33 cellular contexts compared by ENCODE assay signal in genomic region chr4:139562839-139563238, GRCh38.
"Had no signal": no experiment of that assay in that cellular context is flagged by ENCODE, and none has a peak within 500 bp of the region (broad histone marks: within the 10 kb centered on the region; RNA-seq: fewer than 3 reads in every experiment).

No MANE protein-coding gene starts in this region.

- DNase-seq: activated B cell treated with CpG ODN at 0.5 μM for 24 hours; activated CD4-positive, alpha-beta memory T cell treated with anti-CD3 and anti-CD28 coated beads for 36 hours; activated CD4-positive, alpha-beta T cell treated with anti-CD3 and anti-CD28 coated beads for 4 hours; activated CD4-positive, alpha-beta T cell treated with anti-CD3 and anti-CD28 coated beads, Interleukin-2, amount 10 ng/mL, durations not matched to agents 24 days and 14 days; activated CD4-positive, alpha-beta T cell treated with anti-CD3 and anti-CD28 coated beads, Interleukin-2, amount 50 U/mL, for 1 hour; activated CD4-positive, alpha-beta T cell treated with anti-CD3 and anti-CD28 coated beads, Interleukin-2, amount 50 U/mL, for 4 hours; activated CD4-positive, CD25-positive, alpha-beta regulatory T cell treated with anti-CD3 and anti-CD28 coated beads, Interleukin-2, amount 50 U/mL, for 72 hours; activated CD8-positive, alpha-beta memory T cell treated with anti-CD3 and anti-CD28 coated beads, Interleukin-2, amount 50 U/mL, for 4 hours; activated CD8-positive, alpha-beta T cell treated with anti-CD3 and anti-CD28 coated beads for 36 hours; activated effector memory CD4-positive, alpha-beta T cell treated with anti-CD3 and anti-CD28 coated beads, Interleukin-2, amount 50 U/mL, for 16 hours; activated gamma-delta T cell treated with Interleukin-2 at 50 U/mL for 16 hours; activated naive CD4-positive, alpha-beta T cell; activated naive CD4-positive, alpha-beta T cell treated with anti-CD3 and anti-CD28 coated beads for 36 hours; activated naive CD4-positive, alpha-beta T cell treated with anti-CD3 and anti-CD28 coated beads, Interleukin-2, amount 50 U/mL, for 16 hours; activated naive CD8-positive, alpha-beta T cell treated with anti-CD3 and anti-CD28 coated beads for 36 hours; activated T-cell treated with anti-CD3 and anti-CD28 coated beads, Interleukin-2, amount 50 U/mL, for 24 hours; activated T-cell treated with anti-CD3 and anti-CD28 coated beads, Interleukin-2, amount 50 U/mL, for 48 hours; adrenal gland; amniotic stem cell; aorta; caudate nucleus; cerebellar nuclear complex; T-helper 2 cell; T-helper 9 cell had no signal

- H3K4me3 ChIP-seq: adrenal gland, cardiac muscle cell had no signal

- H3K36me3 ChIP-seq: adrenal gland, cardiac muscle cell had no signal

- H3K27ac Mint-ChIP-seq: activated B cell treated with CpG ODN at 0.5 μM for 24 hours; activated CD4-positive, alpha-beta memory T cell treated with anti-CD3 and anti-CD28 coated beads for 36 hours; activated CD4-positive, alpha-beta T cell treated with anti-CD3 and anti-CD28 coated beads, Interleukin-2, amount 10 ng/mL, durations not matched to agents 24 days and 14 days; activated CD8-positive, alpha-beta T cell treated with anti-CD3 and anti-CD28 coated beads for 36 hours; activated naive CD4-positive, alpha-beta T cell treated with anti-CD3 and anti-CD28 coated beads for 36 hours; activated naive CD4-positive, alpha-beta T cell treated with anti-CD3 and anti-CD28 coated beads, Interleukin-2, amount 50 U/mL, for 72 hours; activated naive CD8-positive, alpha-beta T cell treated with anti-CD3 and anti-CD28 coated beads for 36 hours; activated T-cell treated with anti-CD3 and anti-CD28 coated beads, Interleukin-2, amount 50 U/mL, for 24 hours; brain; T-helper 1 cell treated with Interleukin-12 subunit alpha and Interleukin-12 subunit beta and Interleukin-4 antibody, amounts not matched to agents 30 μg/mL and 1 μg/mL, for 36 hours; T-helper 2 cell treated with Interferon-gamma antibody and Interleukin-4, amounts not matched to agents 5 μg/mL and 100 μg/mL, for 36 hours had no signal

- H3K27me3 Mint-ChIP-seq: activated B cell treated with CpG ODN at 0.5 μM for 24 hours; activated CD4-positive, alpha-beta memory T cell treated with anti-CD3 and anti-CD28 coated beads for 36 hours had no signal

- H3K9me3 ChIP-seq: adrenal gland had no signal

- H3K27ac ChIP-seq: adrenal gland, cardiac muscle cell, VCaP had no signal

- H3K4me3 Mint-ChIP-seq: activated B cell treated with CpG ODN at 0.5 μM for 24 hours; activated CD4-positive, alpha-beta memory T cell treated with anti-CD3 and anti-CD28 coated beads for 36 hours; activated CD4-positive, alpha-beta T cell treated with anti-CD3 and anti-CD28 coated beads, Interleukin-2, amount 10 ng/mL, durations not matched to agents 24 days and 14 days; activated CD8-positive, alpha-beta T cell treated with anti-CD3 and anti-CD28 coated beads for 36 hours; activated naive CD4-positive, alpha-beta T cell treated with anti-CD3 and anti-CD28 coated beads for 36 hours; activated naive CD8-positive, alpha-beta T cell treated with anti-CD3 and anti-CD28 coated beads for 36 hours; activated T-cell treated with anti-CD3 and anti-CD28 coated beads, Interleukin-2, amount 50 U/mL, for 24 hours; brain; central memory CD8-positive, alpha-beta T cell; T-helper 1 cell treated with Interleukin-12 subunit alpha and Interleukin-12 subunit beta and Interleukin-4 antibody, amounts not matched to agents 30 μg/mL and 1 μg/mL, for 36 hours; T-helper 2 cell treated with Interferon-gamma antibody and Interleukin-4, amounts not matched to agents 5 μg/mL and 100 μg/mL, for 36 hours had no signal

- ATAC-seq: activated CD8-positive, alpha-beta T cell treated with anti-CD3 and anti-CD28 coated beads for 36 hours; activated naive CD4-positive, alpha-beta T cell treated with anti-CD3 and anti-CD28 coated beads, Interleukin-2, amount 50 U/mL, for 72 hours had no signal

- FAIRE-seq: bronchial epithelial cell, TTC549 had no signal

- H3K9me3 Mint-ChIP-seq: activated B cell treated with CpG ODN at 0.5 μM for 24 hours; activated CD4-positive, alpha-beta memory T cell treated with anti-CD3 and anti-CD28 coated beads for 36 hours; activated CD4-positive, alpha-beta T cell treated with anti-CD3 and anti-CD28 coated beads, Interleukin-2, amount 10 ng/mL, durations not matched to agents 24 days and 14 days; activated CD8-positive, alpha-beta T cell treated with anti-CD3 and anti-CD28 coated beads for 36 hours; activated naive CD4-positive, alpha-beta T cell treated with anti-CD3 and anti-CD28 coated beads for 36 hours; activated naive CD4-positive, alpha-beta T cell treated with anti-CD3 and anti-CD28 coated beads, Interleukin-2, amount 50 U/mL, for 72 hours; activated naive CD8-positive, alpha-beta T cell treated with anti-CD3 and anti-CD28 coated beads for 36 hours; activated T-cell treated with anti-CD3 and anti-CD28 coated beads, Interleukin-2, amount 50 U/mL, for 24 hours; central memory CD8-positive, alpha-beta T cell; T-helper 1 cell treated with Interleukin-12 subunit alpha and Interleukin-12 subunit beta and Interleukin-4 antibody, amounts not matched to agents 30 μg/mL and 1 μg/mL, for 36 hours; T-helper 2 cell treated with Interferon-gamma antibody and Interleukin-4, amounts not matched to agents 5 μg/mL and 100 μg/mL, for 36 hours had no signal

- H3K27me3 ChIP-seq: adrenal gland had no signal

- H3K36me3 Mint-ChIP-seq: activated CD4-positive, alpha-beta memory T cell treated with anti-CD3 and anti-CD28 coated beads for 36 hours; activated naive CD4-positive, alpha-beta T cell treated with anti-CD3 and anti-CD28 coated beads, Interleukin-2, amount 50 U/mL, for 72 hours; activated naive CD8-positive, alpha-beta T cell treated with anti-CD3 and anti-CD28 coated beads for 36 hours; brain had no signal
